ENCODE assay signal across 11 cellular contexts in genomic region chr19:18229474-18229873, GRCh38. TPM values are rescaled to one million over a fixed set of nuclear protein-coding genes. Genes with fewer than 3 reads are reported as not detected.
DNase-seq lines count a peak whose midpoint lies in the region; ATAC-seq and TF ChIP-seq lines count a peak whose summit lies in the region.
"Had no signal": no experiment of that assay in that cellular context is flagged by ENCODE, and none has a peak within 500 bp of the region (broad histone marks: within the 10 kb centered on the region; RNA-seq: fewer than 3 reads in every experiment).

No MANE protein-coding gene starts in this region.

- no peak overlapping the region for H3K27ac Mint-ChIP-seq in endothelial cell (ENCODE audit: unreplicated experiment)
- H3K27ac Mint-ChIP-seq in immature natural killer cell = no peak overlapping the region
- H3K27ac Mint-ChIP-seq: activated T-helper 2 cell treated with anti-CD3 and anti-CD28 coated beads, Interferon-gamma antibody, Interleukin-2, Interleukin-4, amounts not matched to agents 10 μg/mL and 5 μg/mL and 100 μg/mL, durations not matched to agents 14 hours and 24 hours and 36 hours had no signal

- H3K4me1 Mint-ChIP-seq in endothelial cell (ENCODE audit: unreplicated experiment) = peaks cover 14% of the 10 kb centered on the region
- peaks cover 11 to 14% of the 10 kb centered on the region in 2 donors for H3K4me1 Mint-ChIP-seq in immature natural killer cell

- TF ChIP-seq CTCF in GM10266 (IDR thresholded peaks at IDR 0.05; ENCODE audit: control insufficient read depth, insufficient read depth, low read depth, missing control alignments) = peak; percentile 32
- peak; percentile 41 for TF ChIP-seq CTCF in NB4 (IDR thresholded peaks at IDR 0.05; ENCODE audit: low read depth, low read length)
- TF ChIP-seq CTCF in endothelial cell (IDR thresholded peaks at IDR 0.05; ENCODE audit: unreplicated experiment) = peak; percentile 69
- peak; percentile 60 for TF ChIP-seq CTCF in retinal pigment epithelial cell (conservative IDR thresholded peaks at IDR 0.05; ENCODE audit: low read depth, low read length)

- H3K4me3 Mint-ChIP-seq in endothelial cell (ENCODE audit: unreplicated experiment) (no peak overlapping the region), immature natural killer cell (no peak overlapping the region)

- peaks cover 12% of the 10 kb centered on the region for H3K27me3 Mint-ChIP-seq in endothelial cell (ENCODE audit: unreplicated experiment)
- H3K27me3 Mint-ChIP-seq in immature natural killer cell (ENCODE audit: low read depth in 3 of 3) = peaks cover 19 to 35% (median 23%) of the 10 kb centered on the region in 3 donors

- H3K9me3 Mint-ChIP-seq in endothelial cell (ENCODE audit: unreplicated experiment) = no peaks in the 10 kb centered on the region
- peaks cover 0 to 6% (median 0%) of the 10 kb centered on the region in 6 donors for H3K9me3 Mint-ChIP-seq in immature natural killer cell

- no peak for ATAC-seq in HG02981 (IDR thresholded peaks at IDR 0.05; ENCODE audit: unreplicated experiment)

- DNase-seq in GM10266 (ENCODE audit: extremely low spot score) (no peak), NB4 (ENCODE audit: low read depth) (no peak), endothelial cell (ENCODE audit: low spot score) (no peak), retinal pigment epithelial cell (ENCODE audit: low read depth) (no peak), immature natural killer cell (no peak), inferior parietal cortex (ENCODE audit: extremely low spot score) (no peak), midbrain (lab: John Stamatoyannopoulos, UW) (no peak)
- DNase-seq: NCI-H774 had no signal

- no peak for TF ChIP-seq POLR2A in NB4 (IDR thresholded peaks at IDR 0.05; ENCODE audit: extremely low read depth, insufficient read length)

- H3K36me3 Mint-ChIP-seq in endothelial cell (ENCODE audit: low read depth, unreplicated experiment) (no peaks in the 10 kb centered on the region), immature natural killer cell (no peaks in the 10 kb centered on the region)

- no peak overlapping the region for H3K4me3 ChIP-seq in NB4 (ENCODE audit: low read depth, low read length)
- no peak overlapping the region for H3K4me3 ChIP-seq in retinal pigment epithelial cell (ENCODE audit: low read length)

RNA-seq across cellular contexts. Expression of gene PDE4C, which starts 3.2 kb away (rescaled TPM):
- 0.85 TPM for total RNA-seq in endothelial cell (ENCODE audit: unreplicated experiment)
- polyA plus RNA-seq in immature natural killer cell = not detected
- total RNA-seq: T-helper 2 cell treated with Interferon-gamma antibody and Interleukin-4, amounts not matched to agents 100 ng/mL and 5 ng/mL, for 36 hours had no signal

RNA-seq across cellular contexts. Expression of gene RAB3A, which starts 25.6 kb away (rescaled TPM):
- total RNA-seq in endothelial cell (ENCODE audit: unreplicated experiment) = 3.1 TPM
- polyA plus RNA-seq in immature natural killer cell = 1 to 10 TPM in 2 of 3 donors, under 1 TPM in 1; 0.77 to 1.1 (median 1.1) TPM

RNA-seq across cellular contexts. Expression of gene MPV17L2, which starts 36.5 kb away (rescaled TPM):
- total RNA-seq in endothelial cell (ENCODE audit: unreplicated experiment) = 17.7 TPM
- 10 to 100 TPM; 12.2 to 17.7 (median 15.4) TPM for polyA plus RNA-seq in immature natural killer cell

RNA-seq across cellular contexts. Expression of gene IQCN, which starts 44.8 kb away (rescaled TPM):
- total RNA-seq in endothelial cell (ENCODE audit: unreplicated experiment) = 1.2 TPM
- under 1 TPM in 1 of 3 donors, not detected in 2; 0.15 TPM for polyA plus RNA-seq in immature natural killer cell

RNA-seq across cellular contexts. Expression of gene JUND, which starts 51.9 kb away (rescaled TPM):
- total RNA-seq in endothelial cell (ENCODE audit: unreplicated experiment) = 129 TPM
- 10 to 100 TPM; 15.0 to 71.8 (median 54.7) TPM for polyA plus RNA-seq in immature natural killer cell
